ENCODE assay signal across 20 cellular contexts in the genomic region with DNA sequence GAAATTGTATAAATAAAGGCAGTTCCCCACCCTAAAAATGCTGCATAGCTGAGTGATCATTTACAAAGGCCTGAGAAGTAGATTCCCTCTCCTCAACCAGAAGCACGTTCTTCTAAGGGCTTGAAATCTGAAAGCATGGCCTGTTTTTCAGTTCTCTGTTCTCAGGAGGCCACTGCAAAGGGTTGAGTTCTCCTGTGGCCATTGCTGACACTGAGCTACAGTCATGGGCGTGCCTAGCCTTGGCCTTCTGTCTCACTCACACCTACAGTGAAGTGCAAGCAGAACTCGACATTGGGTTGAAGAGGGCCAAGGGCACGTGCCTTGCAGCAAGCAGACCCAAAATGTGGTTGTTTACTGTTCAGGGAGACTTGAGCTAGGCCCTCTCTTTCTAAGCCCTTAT.
A peak's percentile ranks its signal among the peaks of the same experiment; 100 is the strongest.
DNase-seq lines count a peak whose midpoint lies in the region; ATAC-seq and TF ChIP-seq lines count a peak whose summit lies in the region.
"Had no signal": no experiment of that assay in that cellular context is flagged by ENCODE, and none has a peak within 500 bp of the region (broad histone marks: within the 10 kb centered on the region; RNA-seq: fewer than 3 reads in every experiment).

No MANE protein-coding gene starts in this region.

- intact Hi-C loops in sigmoid colon (cut with DNase I) = no loop called here

- H3K27ac Mint-ChIP-seq in GM23338 = no peak overlapping the region
- peak overlapping the region; percentile 4 for H3K27ac Mint-ChIP-seq in type B pancreatic cell
- H3K27ac Mint-ChIP-seq: CD14-positive monocyte had no signal

- H3K27me3 ChIP-seq in GM23338 (ENCODE audit: insufficient read depth) (no peaks in the 10 kb centered on the region), sigmoid colon (no peaks in the 10 kb centered on the region)

- no peaks in the 10 kb centered on the region for H4K20me1 ChIP-seq in GM23338 (replicated peaks; ENCODE audit: insufficient read depth)

- peaks cover 21% of the 10 kb centered on the region for H3K9me3 Mint-ChIP-seq in GM23338
- peaks cover 12% of the 10 kb centered on the region for H3K9me3 Mint-ChIP-seq in type B pancreatic cell

- peaks cover 0 to 7% (median 2%) of the 10 kb centered on the region in 4 donors for H3K9me3 ChIP-seq in sigmoid colon

- H3K4me3 ChIP-seq in GM23338 = no peak overlapping the region
- no peak overlapping the region for H3K4me3 ChIP-seq in sigmoid colon

- TF ChIP-seq EP300 in sigmoid colon (IDR thresholded peaks at IDR 0.05) = no peak

- no peaks in the 10 kb centered on the region for H3K79me2 ChIP-seq in GM23338 (replicated peaks; ENCODE audit: insufficient read depth)

- TF ChIP-seq CTCF in GM23338 (conservative IDR thresholded peaks at IDR 0.05; ENCODE audit: low read depth in 2 of 2) (no peak), type B pancreatic cell (conservative IDR thresholded peaks at IDR 0.05) (no peak), sigmoid colon (IDR thresholded peaks at IDR 0.05) (no peak)

- ATAC-seq in GM18867 (IDR thresholded peaks at IDR 0.05; ENCODE audit: unreplicated experiment) (peak; percentile 62), GM23338 (no peak)

- H3K27ac ChIP-seq in GM23338 (ENCODE audit: low read depth) = no peak overlapping the region
- H3K27ac ChIP-seq in sigmoid colon = no peak overlapping the region

- H3F3A ChIP-seq in GM23338 (replicated peaks; ENCODE audit: low read depth) = no peaks in the 10 kb centered on the region

- 61 to 81% methylated on average over 4 of the region's 4 CpGs for WGBS in sigmoid colon, 2 donors

- H3K27me3 Mint-ChIP-seq in GM23338 (ENCODE audit: insufficient read depth, low read depth, poor library complexity) = no peaks in the 10 kb centered on the region
- no peaks in the 10 kb centered on the region for H3K27me3 Mint-ChIP-seq in type B pancreatic cell

- H3K4me1 Mint-ChIP-seq in GM23338 (no peaks in the 10 kb centered on the region), type B pancreatic cell (ENCODE audit: unreplicated experiment) (peaks cover 6% of the 10 kb centered on the region)
- H3K4me1 Mint-ChIP-seq: CD14-positive monocyte had no signal

- no peak overlapping the region for H3K4me2 ChIP-seq in GM23338

- H3K36me3 Mint-ChIP-seq in GM23338 (ENCODE audit: low read depth) (peaks cover 18% of the 10 kb centered on the region; the same call in 2 of the 3 replicates), type B pancreatic cell (peaks cover 12% of the 10 kb centered on the region)
- H3K36me3 Mint-ChIP-seq: CD14-positive monocyte had no signal

- H3K4me1 ChIP-seq in GM23338 (ENCODE audit: insufficient read depth) (no peaks in the 10 kb centered on the region), sigmoid colon (peaks cover 0 to 10% (median 0%) of the 10 kb centered on the region in 4 donors)

- H3K4me3 Mint-ChIP-seq in GM23338 (no peak overlapping the region), type B pancreatic cell (no peak overlapping the region)
- H3K4me3 Mint-ChIP-seq: CD14-positive monocyte had no signal

- peaks cover 30% of the 10 kb centered on the region for H3K9me2 ChIP-seq in GM23338 (ENCODE audit: insufficient read depth)

- DNase-seq in GM23338 (ENCODE audit: low spot score) (no peak), amniotic epithelial cell (ENCODE audit: low read depth) (peak; percentile 13), type B pancreatic cell (ENCODE audit: extremely low spot score, unreplicated experiment) (no peak), sigmoid colon (no peak), AML-193 (lab: John Stamatoyannopoulos, UW) (no peak), NCI-H345 treated with DMSO at 0.1 percent for 48 hours (lab: John Stamatoyannopoulos, UW; ENCODE audit: unreplicated experiment) (no peak)
- DNase-seq: DMS 273 treated with DMSO at 0.1 percent for 48 hours, DND-41, HCEC 1CT, KG1, MV-4-11, NCI-H187, NCI-H2107, NCI-H2227 treated with DMSO at 0.1 percent for 48 hours, NCI-H524, NCI-H82, SHP77 treated with DMSO at 0.1 percent for 48 hours, T-helper 1 cell had no signal

- no peak for TF ChIP-seq POLR2A in sigmoid colon (IDR thresholded peaks at IDR 0.05)

- H2AFZ ChIP-seq in GM23338 = peak overlapping the region; percentile 43; the same call in 1 of the 2 replicates

- H3K36me3 ChIP-seq in GM23338 (ENCODE audit: insufficient read depth) (0 out of 2 replicates have a peak, but pooled peaks cover 6% of the 10 kb centered on the region), sigmoid colon (no peaks in the 10 kb centered on the region)

TF ChIP-seq in GM23338, 12 proteins besides CTCF, POLR2A, EP300 and RAD21 (continues in another document):
- no peak for TF ChIP-seq NANOG (IDR thresholded peaks at IDR 0.05; ENCODE audit: borderline replicate concordance)
- no peak for TF ChIP-seq ZNF114 (CRISPR knock-in tag; IDR thresholded peaks at IDR 0.05)
- TF ChIP-seq POLR2AphosphoS5 (IDR thresholded peaks at IDR 0.05; ENCODE audit: low read depth) = no peak
- no peak for TF ChIP-seq ETS1 (IDR thresholded peaks at IDR 0.05)
- TF ChIP-seq EZH2 (IDR thresholded peaks at IDR 0.05; ENCODE audit: low read depth, unreplicated experiment) = no peak
- TF ChIP-seq, protein P1, sequence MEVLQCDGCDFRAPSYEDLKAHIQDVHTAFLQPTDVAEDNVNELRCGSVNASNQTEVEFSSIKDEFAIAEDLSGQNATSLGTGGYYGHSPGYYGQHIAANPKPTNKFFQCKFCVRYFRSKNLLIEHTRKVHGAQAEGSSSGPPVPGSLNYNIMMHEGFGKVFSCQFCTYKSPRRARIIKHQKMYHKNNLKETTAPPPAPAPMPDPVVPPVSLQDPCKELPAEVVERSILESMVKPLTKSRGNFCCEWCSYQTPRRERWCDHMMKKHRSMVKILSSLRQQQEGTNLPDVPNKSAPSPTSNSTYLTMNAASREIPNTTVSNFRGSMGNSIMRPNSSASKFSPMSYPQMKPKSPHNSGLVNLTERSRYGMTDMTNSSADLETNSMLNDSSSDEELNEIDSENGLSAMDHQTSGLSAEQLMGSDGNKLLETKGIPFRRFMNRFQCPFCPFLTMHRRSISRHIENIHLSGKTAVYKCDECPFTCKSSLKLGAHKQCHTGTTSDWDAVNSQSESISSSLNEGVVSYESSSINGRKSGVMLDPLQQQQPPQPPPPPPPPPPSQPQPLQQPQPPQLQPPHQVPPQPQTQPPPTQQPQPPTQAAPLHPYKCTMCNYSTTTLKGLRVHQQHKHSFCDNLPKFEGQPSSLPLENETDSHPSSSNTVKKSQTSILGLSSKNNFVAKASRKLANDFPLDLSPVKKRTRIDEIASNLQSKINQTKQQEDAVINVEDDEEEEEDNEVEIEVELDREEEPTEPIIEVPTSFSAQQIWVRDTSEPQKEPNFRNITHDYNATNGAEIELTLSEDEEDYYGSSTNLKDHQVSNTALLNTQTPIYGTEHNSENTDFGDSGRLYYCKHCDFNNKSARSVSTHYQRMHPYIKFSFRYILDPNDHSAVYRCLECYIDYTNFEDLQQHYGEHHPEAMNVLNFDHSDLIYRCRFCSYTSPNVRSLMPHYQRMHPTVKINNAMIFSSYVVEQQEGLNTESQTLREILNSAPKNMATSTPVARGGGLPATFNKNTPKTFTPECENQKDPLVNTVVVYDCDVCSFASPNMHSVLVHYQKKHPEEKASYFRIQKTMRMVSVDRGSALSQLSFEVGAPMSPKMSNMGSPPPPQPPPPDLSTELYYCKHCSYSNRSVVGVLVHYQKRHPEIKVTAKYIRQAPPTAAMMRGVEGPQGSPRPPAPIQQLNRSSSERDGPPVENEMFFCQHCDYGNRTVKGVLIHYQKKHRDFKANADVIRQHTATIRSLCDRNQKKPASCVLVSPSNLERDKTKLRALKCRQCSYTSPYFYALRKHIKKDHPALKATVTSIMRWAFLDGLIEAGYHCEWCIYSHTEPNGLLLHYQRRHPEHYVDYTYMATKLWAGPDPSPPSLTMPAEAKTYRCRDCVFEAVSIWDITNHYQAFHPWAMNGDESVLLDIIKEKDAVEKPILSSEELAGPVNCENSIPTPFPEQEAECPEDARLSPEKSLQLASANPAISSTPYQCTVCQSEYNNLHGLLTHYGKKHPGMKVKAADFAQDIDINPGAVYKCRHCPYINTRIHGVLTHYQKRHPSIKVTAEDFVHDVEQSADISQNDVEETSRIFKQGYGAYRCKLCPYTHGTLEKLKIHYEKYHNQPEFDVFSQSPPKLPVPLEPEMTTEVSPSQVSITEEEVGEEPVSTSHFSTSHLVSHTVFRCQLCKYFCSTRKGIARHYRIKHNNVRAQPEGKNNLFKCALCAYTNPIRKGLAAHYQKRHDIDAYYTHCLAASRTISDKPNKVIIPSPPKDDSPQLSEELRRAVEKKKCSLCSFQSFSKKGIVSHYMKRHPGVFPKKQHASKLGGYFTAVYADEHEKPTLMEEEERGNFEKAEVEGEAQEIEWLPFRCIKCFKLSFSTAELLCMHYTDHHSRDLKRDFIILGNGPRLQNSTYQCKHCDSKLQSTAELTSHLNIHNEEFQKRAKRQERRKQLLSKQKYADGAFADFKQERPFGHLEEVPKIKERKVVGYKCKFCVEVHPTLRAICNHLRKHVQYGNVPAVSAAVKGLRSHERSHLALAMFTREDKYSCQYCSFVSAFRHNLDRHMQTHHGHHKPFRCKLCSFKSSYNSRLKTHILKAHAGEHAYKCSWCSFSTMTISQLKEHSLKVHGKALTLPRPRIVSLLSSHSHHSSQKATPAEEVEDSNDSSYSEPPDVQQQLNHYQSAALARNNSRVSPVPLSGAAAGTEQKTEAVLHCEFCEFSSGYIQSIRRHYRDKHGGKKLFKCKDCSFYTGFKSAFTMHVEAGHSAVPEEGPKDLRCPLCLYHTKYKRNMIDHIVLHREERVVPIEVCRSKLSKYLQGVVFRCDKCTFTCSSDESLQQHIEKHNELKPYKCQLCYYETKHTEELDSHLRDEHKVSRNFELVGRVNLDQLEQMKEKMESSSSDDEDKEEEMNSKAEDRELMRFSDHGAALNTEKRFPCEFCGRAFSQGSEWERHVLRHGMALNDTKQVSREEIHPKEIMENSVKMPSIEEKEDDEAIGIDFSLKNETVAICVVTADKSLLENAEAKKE (CRISPR knock-in tag; IDR thresholded peaks at IDR 0.05) = no peak
- TF ChIP-seq JUNB (IDR thresholded peaks at IDR 0.05; ENCODE audit: unreplicated experiment) = no peak
- no peak for TF ChIP-seq CREB1 (CRISPR knock-in tag; IDR thresholded peaks at IDR 0.05; ENCODE audit: low read depth)
- no peak for TF ChIP-seq STAT1 (IDR thresholded peaks at IDR 0.05; ENCODE audit: unreplicated experiment)
